8 cellular contexts compared by ENCODE assay signal in genomic region chr12:98503593-98504367, GRCh38. TPM values are rescaled to one million over a fixed set of nuclear protein-coding genes. Genes with fewer than 3 reads are reported as not detected.
DNase-seq lines count a peak whose midpoint lies in the region; ATAC-seq and TF ChIP-seq lines count a peak whose summit lies in the region.

No MANE protein-coding gene starts in this region.

- in situ Hi-C loops in HAP-1 (cut with MboI; ENCODE audit: low sequenced_read_pairs) = no loop called here

- peak overlapping the region; percentile 97 for H3K27ac ChIP-seq in MM.1S (ENCODE audit: low read length)
- H3K27ac ChIP-seq in foreskin keratinocyte = peak overlapping the region; percentile 42

- peak overlapping the region; percentile 90 for H3K4me2 ChIP-seq in MM.1S (ENCODE audit: low read depth, low read length)

- H3K9me2 ChIP-seq in MM.1S (replicated peaks; ENCODE audit: insufficient read depth, low read length) = no peaks in the 10 kb centered on the region

- no peaks in the 10 kb centered on the region for H3K9me3 ChIP-seq in ES-I3 (ENCODE audit: control insufficient read depth, insufficient read depth, low read length)
- no peaks in the 10 kb centered on the region for H3K9me3 ChIP-seq in HAP-1
- H3K9me3 ChIP-seq in MM.1S (replicated peaks; ENCODE audit: insufficient read depth, low read length) = no peaks in the 10 kb centered on the region
- H3K9me3 ChIP-seq in neuron (ENCODE audit: low read length) = no peaks in the 10 kb centered on the region

- ATAC-seq in foreskin keratinocyte = peak; percentile 82

- H3K4me1 ChIP-seq in ES-I3 (ENCODE audit: insufficient read depth, low read length) = no peaks in the 10 kb centered on the region
- peaks cover 2% of the 10 kb centered on the region for H3K4me1 ChIP-seq in HAP-1
- H3K4me1 ChIP-seq in MM.1S (ENCODE audit: low read length) = no peaks in the 10 kb centered on the region
- no peaks in the 10 kb centered on the region for H3K4me1 ChIP-seq in foreskin keratinocyte
- no peaks in the 10 kb centered on the region for H3K4me1 ChIP-seq in neuron (ENCODE audit: insufficient read depth, low read length)

- TF ChIP-seq CTCF in MM.1S (IDR thresholded peaks at IDR 0.05; ENCODE audit: low read length) = no peak
- TF ChIP-seq CTCF in foreskin keratinocyte (conservative IDR thresholded peaks at IDR 0.05) = no peak

- H3K79me2 ChIP-seq in MM.1S (ENCODE audit: low read length) = no peaks in the 10 kb centered on the region

- H4K20me1 ChIP-seq in MM.1S (ENCODE audit: insufficient read depth, low read length) = no peaks in the 10 kb centered on the region

- H3K9ac ChIP-seq in ES-I3 (ENCODE audit: low read depth, low read length) = peak overlapping the region; percentile 84
- peak overlapping the region; percentile 87 for H3K9ac ChIP-seq in MM.1S (ENCODE audit: low read length)

- H3K36me3 ChIP-seq in ES-I3 (ENCODE audit: insufficient read depth, low read length) = no peaks in the 10 kb centered on the region
- no peaks in the 10 kb centered on the region for H3K36me3 ChIP-seq in HAP-1 (replicated peaks)
- no peaks in the 10 kb centered on the region for H3K36me3 ChIP-seq in MM.1S (replicated peaks; ENCODE audit: insufficient read depth, low read length)
- no peaks in the 10 kb centered on the region for H3K36me3 ChIP-seq in neuron (ENCODE audit: insufficient read depth, low read length)

- peaks cover 20% of the 10 kb centered on the region for H3F3A ChIP-seq in MM.1S (ENCODE audit: insufficient read depth, low read length)

- H3K27me3 ChIP-seq in HAP-1 (ENCODE audit: low read depth) (no peaks in the 10 kb centered on the region), MM.1S (replicated peaks; ENCODE audit: insufficient read depth, low read length) (no peaks in the 10 kb centered on the region), foreskin keratinocyte (no peaks in the 10 kb centered on the region), neuron (ENCODE audit: insufficient read depth, low read length) (no peaks in the 10 kb centered on the region)

- H3K4me3 ChIP-seq in HAP-1 (peak overlapping the region; percentile 55), MM.1S (ENCODE audit: low read length) (peak overlapping the region; percentile 80), neuron (ENCODE audit: low read length) (peak overlapping the region; percentile 76)

- DNase-seq in HAP-1 (ENCODE audit: low spot score in 2 of 2) (peak; percentile 88 to 96), MM.1S (peak; percentile 94), SHP77 treated with DMSO at 0.1 percent for 48 hours (lab: John Stamatoyannopoulos, UW) (peak; percentile 85), activated gamma-delta T cell treated with Interleukin-2 at 50 U/mL for 16 hours (peak; percentile 93), foreskin keratinocyte (peak; percentile 90 to 95), stromal cell of bone marrow (ENCODE audit: low read depth) (peak; percentile 74)

- H2AFZ ChIP-seq in MM.1S (ENCODE audit: low read length) (peak overlapping the region; percentile 86), neuron (ENCODE audit: low read depth, low read length) (peak overlapping the region; percentile 99)

RNA-seq across cellular contexts. Expression of gene TMPO, which starts 11.6 kb away (rescaled TPM):
- 122 and 145 TPM in 2 replicates for total RNA-seq in foreskin keratinocyte
- polyA plus RNA-seq in foreskin keratinocyte = 34.2 and 47.8 TPM in 2 replicates

Comparison
In these comparisons a context has a peak if more than half of its experiments do, and no peak if none do; other contexts are left out.
1. Peak in every context shown above with its lines: DNase-seq, ATAC-seq, H3K4me3 ChIP-seq and H3K27ac ChIP-seq.